In genomic region chr17:63040816-63041215, GRCh38 we compare ENCODE assay signal across 13 cellular contexts.
"Had no signal": no experiment of that assay in that cellular context is flagged by ENCODE, and none has a peak within 500 bp of the region (broad histone marks: within the 10 kb centered on the region; RNA-seq: fewer than 3 reads in every experiment).

No MANE protein-coding gene starts in this region.

- H3K9me3 ChIP-seq: ascending aorta, pancreas, tibial artery, uterus had no signal

- H3K36me3 ChIP-seq: ascending aorta, cardiac muscle cell, pancreas, tibial artery, uterus had no signal

- H3K4me3 ChIP-seq: ascending aorta, cardiac muscle cell, pancreas, skin epidermis, tibial artery, uterus had no signal

- DNase-seq: activated CD4-positive, alpha-beta T cell treated with anti-CD3 and anti-CD28 coated beads for 4 hours; activated CD8-positive, alpha-beta memory T cell treated with anti-CD3 and anti-CD28 coated beads, Interleukin-2, amount 50 U/mL, for 48 hours; activated CD8-positive, alpha-beta T cell treated with anti-CD3 and anti-CD28 coated beads, Interleukin-2, amount 10 ng/mL, durations not matched to agents 7 days and 5 days; cortex of kidney; effector memory CD4-positive, alpha-beta T cell; erythroblast; pancreas; retina; tibial artery; uterus had no signal

- H3K27ac ChIP-seq: ascending aorta, cardiac muscle cell, pancreas, skin epidermis, tibial artery, uterus had no signal

- H3K27me3 ChIP-seq: ascending aorta, cardiac muscle cell, pancreas, tibial artery, uterus had no signal

- H3K4me1 ChIP-seq: uterus had no signal
